ENCODE assay signal across 24 cellular contexts in the genomic region with DNA sequence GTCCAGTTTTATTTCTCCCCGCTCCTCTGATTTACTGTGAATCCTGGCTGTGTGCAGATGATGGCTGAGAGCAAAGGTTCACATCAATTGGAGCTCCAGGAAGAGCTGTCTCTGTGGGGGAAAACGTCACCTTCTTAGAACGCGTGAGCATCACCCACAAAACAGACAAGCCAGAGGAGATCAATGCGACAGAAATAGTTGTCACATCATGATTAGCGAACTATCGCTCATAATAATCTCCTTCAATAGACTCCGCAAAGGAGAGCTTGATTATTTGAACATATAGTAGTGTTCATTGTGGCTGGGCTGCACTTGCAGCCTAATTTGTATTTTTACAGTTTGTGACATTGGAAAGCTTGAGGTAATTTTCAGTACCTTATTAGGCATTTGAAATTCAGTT.
"Had no signal": no experiment of that assay in that cellular context is flagged by ENCODE, and none has a peak within 500 bp of the region (broad histone marks: within the 10 kb centered on the region; RNA-seq: fewer than 3 reads in every experiment).

No MANE protein-coding gene starts in this region.

- H3K27me3 Mint-ChIP-seq: dendritic cell treated with granulocyte-macrophage colony-stimulating factor and Interleukin-4, amounts not matched to agents 40 ng/mL and 50 ng/mL, for 4 days had no signal

- H3K4me1 Mint-ChIP-seq: endodermal cell, mesothelial cell of epicardium had no signal

- ATAC-seq: effector memory CD8-positive, alpha-beta T cell; esophagus mucosa; gastrocnemius medialis; heart right ventricle; left cardiac atrium; left lung; left ventricle myocardium superior; lower lobe of right lung; mucosa of descending colon had no signal

- H3K36me3 Mint-ChIP-seq: mesothelial cell of epicardium had no signal

- H3K27ac Mint-ChIP-seq: dendritic cell treated with granulocyte-macrophage colony-stimulating factor and Interleukin-4, amounts not matched to agents 40 ng/mL and 50 ng/mL, for 4 days; effector memory CD8-positive, alpha-beta T cell; endodermal cell; mesothelial cell of epicardium had no signal

- H3K4me3 Mint-ChIP-seq: dendritic cell treated with granulocyte-macrophage colony-stimulating factor and Interleukin-4, amounts not matched to agents 40 ng/mL and 50 ng/mL, for 4 days; effector memory CD8-positive, alpha-beta T cell; endodermal cell; mesothelial cell of epicardium had no signal

- DNase-seq: colonic mucosa; cortex of kidney; effector CD8-positive, alpha-beta T cell; effector memory CD8-positive, alpha-beta T cell; endodermal cell; erythroblast; esophagus squamous epithelium; foreskin fibroblast; foreskin melanocyte; gastrocnemius medialis; glutamatergic neuron; head of caudate nucleus; heart right ventricle; hippocampal formation; left cardiac atrium; left lung; left ventricle myocardium superior; lower lobe of right lung; mesenchymal stem cell; mucosa of descending colon had no signal

- H3K36me3 ChIP-seq: colonic mucosa, esophagus squamous epithelium, gastrocnemius medialis, heart right ventricle, left lung, lower lobe of right lung had no signal

- H3K27me3 ChIP-seq: colonic mucosa, esophagus squamous epithelium, gastrocnemius medialis, left lung had no signal

- H3K4me1 ChIP-seq: colonic mucosa, esophagus squamous epithelium, gastrocnemius medialis, heart right ventricle, left lung, lower lobe of right lung had no signal

- H3K9me3 Mint-ChIP-seq: endodermal cell had no signal

- H3K27ac ChIP-seq: colonic mucosa, epithelial cell of prostate, esophagus squamous epithelium, gastrocnemius medialis, heart right ventricle, left lung, lower lobe of right lung had no signal

- H3K9me3 ChIP-seq: colonic mucosa, esophagus squamous epithelium, gastrocnemius medialis, lower lobe of right lung, mucosa of descending colon had no signal

- H3K4me3 ChIP-seq: colonic mucosa, esophagus squamous epithelium, gastrocnemius medialis, heart right ventricle, left lung, lower lobe of right lung, mucosa of descending colon had no signal
